27 cellular contexts compared by ENCODE assay signal in the genomic region with DNA sequence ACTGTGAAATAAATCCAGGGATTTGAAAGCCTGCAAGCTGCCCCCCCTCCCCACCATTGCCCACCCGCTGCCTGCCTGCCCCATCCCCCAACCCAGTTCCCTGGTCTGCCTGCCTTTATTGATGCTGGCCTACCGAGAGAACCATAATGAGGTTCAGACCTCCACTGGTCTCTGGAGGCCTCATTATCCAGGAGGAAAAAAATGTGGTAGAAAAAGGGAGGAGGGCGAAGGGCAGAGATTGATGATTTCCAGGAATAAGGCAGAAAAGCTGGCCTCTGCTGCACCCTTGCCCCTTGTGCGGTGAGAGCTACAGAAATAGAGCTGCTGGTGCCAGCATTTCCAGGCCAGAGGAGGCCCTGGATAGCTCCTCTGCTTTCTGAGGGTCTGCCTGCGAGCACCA.
"Had no signal": no experiment of that assay in that cellular context is flagged by ENCODE, and none has a peak within 500 bp of the region (broad histone marks: within the 10 kb centered on the region; RNA-seq: fewer than 3 reads in every experiment).

No MANE protein-coding gene starts in this region.

- H3K9me3 ChIP-seq: adrenal gland, body of pancreas had no signal

- H3K4me3 ChIP-seq: adrenal gland, body of pancreas had no signal

- H3K27ac ChIP-seq: adrenal gland, body of pancreas, KMS-11 had no signal

- H3K36me3 Mint-ChIP-seq: activated CD4-positive, alpha-beta memory T cell treated with anti-CD3 and anti-CD28 coated beads for 36 hours; activated naive CD8-positive, alpha-beta T cell treated with anti-CD3 and anti-CD28 coated beads, Interleukin-2, amount 10 ng/mL, durations not matched to agents 7 days and 5 days had no signal

- H3K27me3 Mint-ChIP-seq: activated B cell treated with CpG ODN at 0.5 μM for 24 hours; activated CD4-positive, alpha-beta memory T cell treated with anti-CD3 and anti-CD28 coated beads for 36 hours; activated CD4-positive, alpha-beta T cell treated with anti-CD3 and anti-CD28 coated beads, Interleukin-2, amount 10 ng/mL, durations not matched to agents 24 days and 14 days; activated T-helper 17 cell treated with anti-CD3 and anti-CD28 coated beads, Interleukin-2, amount 50 U/mL, for 72 hours; T-helper 17 cell had no signal

- H3K9ac ChIP-seq: KMS-11 had no signal

- H3K4me3 Mint-ChIP-seq: activated B cell treated with CpG ODN at 0.5 μM for 24 hours; activated CD4-positive, alpha-beta memory T cell treated with anti-CD3 and anti-CD28 coated beads for 36 hours; activated CD4-positive, alpha-beta T cell treated with anti-CD3 and anti-CD28 coated beads, Interleukin-2, amount 10 ng/mL, durations not matched to agents 24 days and 14 days; activated naive CD4-positive, alpha-beta T cell treated with anti-CD3 and anti-CD28 coated beads for 36 hours; activated naive CD8-positive, alpha-beta T cell treated with anti-CD3 and anti-CD28 coated beads, Interleukin-2, amount 10 ng/mL, durations not matched to agents 7 days and 5 days; activated T-helper 17 cell treated with anti-CD3 and anti-CD28 coated beads, Interleukin-2, amount 50 U/mL, for 72 hours; T-helper 17 cell had no signal

- ATAC-seq: activated T-helper 17 cell treated with anti-CD3 and anti-CD28 coated beads, Interleukin-2, amount 50 U/mL, for 72 hours; body of pancreas; Panc1; Right ventricle myocardium inferior; T-helper 17 cell had no signal

- H3K4me1 Mint-ChIP-seq: activated B cell treated with CpG ODN at 0.5 μM for 24 hours; activated CD4-positive, alpha-beta T cell treated with anti-CD3 and anti-CD28 coated beads, Interleukin-2, amount 10 ng/mL, durations not matched to agents 24 days and 14 days; activated T-helper 17 cell treated with anti-CD3 and anti-CD28 coated beads, Interleukin-2, amount 50 U/mL, for 72 hours; T-helper 17 cell had no signal

- H3K27me3 ChIP-seq: adrenal gland, body of pancreas had no signal

- H3K36me3 ChIP-seq: adrenal gland had no signal

- H3K4me2 ChIP-seq: KMS-11 had no signal

- H3K9me3 Mint-ChIP-seq: activated B cell treated with CpG ODN at 0.5 μM for 24 hours; activated CD4-positive, alpha-beta memory T cell treated with anti-CD3 and anti-CD28 coated beads for 36 hours; activated CD4-positive, alpha-beta T cell treated with anti-CD3 and anti-CD28 coated beads, Interleukin-2, amount 10 ng/mL, durations not matched to agents 24 days and 14 days; activated naive CD4-positive, alpha-beta T cell treated with anti-CD3 and anti-CD28 coated beads for 36 hours; activated T-helper 17 cell treated with anti-CD3 and anti-CD28 coated beads, Interleukin-2, amount 50 U/mL, for 72 hours had no signal

- H3K27ac Mint-ChIP-seq: activated B cell treated with CpG ODN at 0.5 μM for 24 hours; activated CD4-positive, alpha-beta memory T cell treated with anti-CD3 and anti-CD28 coated beads for 36 hours; activated CD4-positive, alpha-beta T cell treated with anti-CD3 and anti-CD28 coated beads, Interleukin-2, amount 10 ng/mL, durations not matched to agents 24 days and 14 days; activated naive CD4-positive, alpha-beta T cell treated with anti-CD3 and anti-CD28 coated beads for 36 hours; activated naive CD8-positive, alpha-beta T cell treated with anti-CD3 and anti-CD28 coated beads, Interleukin-2, amount 10 ng/mL, durations not matched to agents 7 days and 5 days; activated T-helper 17 cell treated with anti-CD3 and anti-CD28 coated beads, Interleukin-2, amount 50 U/mL, for 72 hours; T-helper 17 cell had no signal

- DNase-seq: activated B cell treated with CpG ODN at 0.5 μM for 24 hours; activated CD4-positive, alpha-beta memory T cell treated with anti-CD3 and anti-CD28 coated beads for 36 hours; activated CD4-positive, alpha-beta T cell treated with anti-CD3 and anti-CD28 coated beads for 1 hour; activated CD4-positive, alpha-beta T cell treated with anti-CD3 and anti-CD28 coated beads, Interleukin-2, amount 10 ng/mL, durations not matched to agents 24 days and 14 days; activated gamma-delta T cell; activated naive CD4-positive, alpha-beta T cell treated with anti-CD3 and anti-CD28 coated beads for 36 hours; activated naive CD8-positive, alpha-beta T cell treated with anti-CD3 and anti-CD28 coated beads, Interleukin-2, amount 10 ng/mL, durations not matched to agents 7 days and 5 days; activated T-cell treated with anti-CD3 and anti-CD28 coated beads for 4 hours; activated T-cell treated with anti-CD3 and anti-CD28 coated beads, Interleukin-2, amount 50 U/mL, for 48 hours; adrenal gland; aorta; body of pancreas; central memory CD4-positive, alpha-beta T cell; NCI-H1092; NCI-H1417 treated with DMSO at 0.1 percent for 48 hours; NCI-H1694; NCI-H2029; NCI-H2107; NCI-H524; NCI-H82; RPMI8226; T-helper 17 cell; T-helper 9 cell had no signal
